Comparison of ENCODE assay signal across 27 cellular contexts in the genomic region with DNA sequence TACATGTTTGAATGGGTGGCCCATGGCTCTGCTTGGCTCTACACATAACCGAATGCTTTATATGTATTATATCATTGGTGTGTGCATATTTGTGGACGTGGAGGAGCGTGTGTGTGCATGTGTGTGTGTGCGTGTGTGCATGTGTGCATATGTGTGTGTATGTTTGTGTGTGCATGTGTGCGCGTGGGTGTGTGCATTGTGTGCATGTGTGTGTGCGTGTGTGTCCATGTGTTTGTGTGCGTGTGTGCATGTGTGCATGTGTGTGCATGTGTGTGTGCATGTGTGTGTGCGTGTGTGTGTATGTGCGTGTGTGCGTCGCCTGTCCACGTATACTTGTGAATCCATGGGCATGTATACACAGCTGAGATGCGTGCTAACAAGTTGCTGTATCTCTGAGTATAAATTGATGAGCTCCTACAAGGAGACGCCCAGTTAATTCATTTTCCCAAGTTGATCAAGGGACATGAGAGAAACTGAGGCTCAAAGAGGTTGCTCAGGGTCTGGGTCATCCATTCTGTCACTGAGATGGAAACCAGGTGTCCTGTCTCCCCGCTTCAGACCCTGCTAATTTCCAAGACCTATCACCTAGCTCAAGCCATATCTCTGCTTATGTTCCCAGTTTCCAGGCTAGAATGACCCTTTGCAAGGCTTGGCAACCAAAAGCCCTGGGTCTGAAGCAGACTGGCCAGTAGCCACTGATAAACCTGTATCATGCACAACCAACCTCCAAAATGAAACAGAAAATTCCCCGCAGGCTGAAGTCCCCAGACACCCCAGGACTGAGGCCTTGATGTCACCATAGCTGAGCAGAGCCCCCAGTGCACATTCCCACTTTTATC. TPM values are rescaled to one million over a fixed set of nuclear protein-coding genes. Genes with fewer than 3 reads are reported as not detected.
DNase-seq lines count a peak whose midpoint lies in the region; ATAC-seq and TF ChIP-seq lines count a peak whose summit lies in the region.
"Had no signal": no experiment of that assay in that cellular context is flagged by ENCODE, and none has a peak within 500 bp of the region (broad histone marks: within the 10 kb centered on the region; RNA-seq: fewer than 3 reads in every experiment).

No MANE protein-coding gene starts in this region.

- no peak overlapping the region for H3K4me3 Mint-ChIP-seq in CD14-positive monocyte
- H3K4me3 Mint-ChIP-seq in T-helper 17 cell, result peak overlapping the region; percentile 67
- H3K4me3 Mint-ChIP-seq in natural killer cell treated with Interleukin-12 subunit alpha and Interleukin-12 subunit beta and Interleukin-15 and Interleukin-18, amount 100 ng/mL, for 72 hours, result no peak overlapping the region
- H3K4me3 Mint-ChIP-seq: activated CD4-positive, alpha-beta memory T cell treated with anti-CD3 and anti-CD28 coated beads, Interleukin-2, amount 10 ng/mL, durations not matched to agents 7 days and 5 days; central memory CD8-positive, alpha-beta T cell; endodermal cell; stimulated activated naive CD8-positive, alpha-beta T cell treated with anti-CD3 and anti-CD28 coated beads, Interleukin-15, amount 100 ng/mL, for 72 hours had no signal

- H3K4me1 Mint-ChIP-seq in CD14-positive monocyte (peaks cover 36% of the 10 kb centered on the region), T-helper 17 cell (peaks cover 5% of the 10 kb centered on the region)
- peaks cover 8 to 9% of the 10 kb centered on the region in 2 donors for H3K4me1 Mint-ChIP-seq in natural killer cell treated with Interleukin-12 subunit alpha and Interleukin-12 subunit beta and Interleukin-15 and Interleukin-18, amount 100 ng/mL, for 72 hours (ENCODE audit: low read depth in 2 of 2)
- H3K4me1 Mint-ChIP-seq: activated CD4-positive, alpha-beta memory T cell treated with anti-CD3 and anti-CD28 coated beads, Interleukin-2, amount 10 ng/mL, durations not matched to agents 7 days and 5 days; central memory CD8-positive, alpha-beta T cell; stimulated activated naive CD8-positive, alpha-beta T cell treated with anti-CD3 and anti-CD28 coated beads, Interleukin-15, amount 100 ng/mL, for 72 hours had no signal

- no peaks in the 10 kb centered on the region for H3K9me3 ChIP-seq in T-helper 17 cell (ENCODE audit: control insufficient read depth, low read length, poor library complexity, severe bottlenecking)
- H3K9me3 ChIP-seq: BE2C, Peyer's patch, thoracic aorta, uterus had no signal

- DNase-seq in CD14-positive monocyte (ENCODE audit: low spot score) (no peak), T-helper 17 cell (no peak), NCI-H82 treated with DMSO at 0.1 percent for 48 hours (lab: John Stamatoyannopoulos, UW; ENCODE audit: unreplicated experiment) (no peak), KG1 (lab: John Stamatoyannopoulos, UW) (no peak)
- DNase-seq in natural killer cell treated with Interleukin-12 subunit alpha and Interleukin-12 subunit beta and Interleukin-15 and Interleukin-18, amount 100 ng/mL, for 72 hours (ENCODE audit: low spot score), result no peak
- DNase-seq: activated CD4-positive, alpha-beta memory T cell treated with anti-CD3 and anti-CD28 coated beads, Interleukin-2, amount 10 ng/mL, durations not matched to agents 7 days and 5 days; activated CD8-positive, alpha-beta memory T cell treated with anti-CD3 and anti-CD28 coated beads, Interleukin-2, amount 50 U/mL, for 4 hours; activated naive CD4-positive, alpha-beta T cell; BE2C; dermis blood vessel endothelial cell; DMS 273 treated with DMSO at 0.1 percent for 48 hours; endodermal cell; H7; NCI-H146; NCI-H345; Peyer's patch; right cardiac atrium; SHP77; stimulated activated CD8-positive, alpha-beta memory T cell treated with anti-CD3 and anti-CD28 coated beads, Interleukin-4, amount 100 ng/mL, for 48 hours; stimulated activated naive CD8-positive, alpha-beta T cell treated with anti-CD3 and anti-CD28 coated beads, Interleukin-15, amount 100 ng/mL, for 72 hours; T-helper 2 cell; uterus had no signal

- intact Hi-C loops in CD14-positive monocyte (cut with micrococcal nuclease), result no loop called here

- H3K36me3 Mint-ChIP-seq in CD14-positive monocyte, result peaks cover 13 to 22% of the 10 kb centered on the region in 2 donors
- H3K36me3 Mint-ChIP-seq in T-helper 17 cell (ENCODE audit: low read depth), result no peaks in the 10 kb centered on the region
- no peaks in the 10 kb centered on the region for H3K36me3 Mint-ChIP-seq in natural killer cell treated with Interleukin-12 subunit alpha and Interleukin-12 subunit beta and Interleukin-15 and Interleukin-18, amount 100 ng/mL, for 72 hours

- no peak for TF ChIP-seq CTCF in CD14-positive monocyte (IDR thresholded peaks at IDR 0.05)

- ATAC-seq in T-helper 17 cell, result peak; percentile 3
- ATAC-seq in natural killer cell treated with Interleukin-12 subunit alpha and Interleukin-12 subunit beta and Interleukin-15 and Interleukin-18, amount 100 ng/mL, for 72 hours, result no peak
- no peak for ATAC-seq in GM19467 (IDR thresholded peaks at IDR 0.05; ENCODE audit: unreplicated experiment)
- ATAC-seq: activated CD4-positive, CD25-positive, alpha-beta regulatory T cell treated with anti-CD3 and anti-CD28 coated beads, Interleukin-2, amount 50 U/mL, for 24 hours; right cardiac atrium; stimulated activated naive CD8-positive, alpha-beta T cell treated with anti-CD3 and anti-CD28 coated beads, Interleukin-15, amount 100 ng/mL, for 72 hours had no signal

- H3K27me3 Mint-ChIP-seq in CD14-positive monocyte (ENCODE audit: low read depth in 3 of 3) (peaks cover 0 to 4% (median 3%) of the 10 kb centered on the region in 3 donors), T-helper 17 cell (no peaks in the 10 kb centered on the region)
- H3K27me3 Mint-ChIP-seq in natural killer cell treated with Interleukin-12 subunit alpha and Interleukin-12 subunit beta and Interleukin-15 and Interleukin-18, amount 100 ng/mL, for 72 hours, result no peaks in the 10 kb centered on the region
- H3K27me3 Mint-ChIP-seq: activated CD4-positive, alpha-beta memory T cell treated with anti-CD3 and anti-CD28 coated beads, Interleukin-2, amount 10 ng/mL, durations not matched to agents 7 days and 5 days; central memory CD8-positive, alpha-beta T cell; stimulated activated naive CD8-positive, alpha-beta T cell treated with anti-CD3 and anti-CD28 coated beads, Interleukin-15, amount 100 ng/mL, for 72 hours had no signal

- H3K27ac Mint-ChIP-seq in CD14-positive monocyte (peak overlapping the region in 6 of 7 donors; percentile 55 to 95 (median 86)), T-helper 17 cell (peak overlapping the region; percentile 92)
- peak overlapping the region; percentile 41 to 89 for H3K27ac Mint-ChIP-seq in natural killer cell treated with Interleukin-12 subunit alpha and Interleukin-12 subunit beta and Interleukin-15 and Interleukin-18, amount 100 ng/mL, for 72 hours
- H3K27ac Mint-ChIP-seq: activated CD4-positive, alpha-beta memory T cell treated with anti-CD3 and anti-CD28 coated beads, Interleukin-2, amount 10 ng/mL, durations not matched to agents 7 days and 5 days; endodermal cell had no signal

- H3K9me3 Mint-ChIP-seq in CD14-positive monocyte, result peaks cover 0 to 2% (median 0%) of the 10 kb centered on the region in 7 donors
- H3K9me3 Mint-ChIP-seq in natural killer cell treated with Interleukin-12 subunit alpha and Interleukin-12 subunit beta and Interleukin-15 and Interleukin-18, amount 100 ng/mL, for 72 hours, result no peaks in the 10 kb centered on the region
- H3K9me3 Mint-ChIP-seq: activated CD4-positive, alpha-beta memory T cell treated with anti-CD3 and anti-CD28 coated beads, Interleukin-2, amount 10 ng/mL, durations not matched to agents 7 days and 5 days; central memory CD8-positive, alpha-beta T cell; endodermal cell; stimulated activated naive CD8-positive, alpha-beta T cell treated with anti-CD3 and anti-CD28 coated beads, Interleukin-15, amount 100 ng/mL, for 72 hours had no signal

RNA-seq across cellular contexts. Expression of a gene that starts 2.8 kb away (rescaled TPM):
- not detected for polyA plus RNA-seq in CD14-positive monocyte
- total RNA-seq in T-helper 17 cell, result 1 to 10 TPM; 2.7 to 2.9 TPM
- total RNA-seq in natural killer cell treated with Interleukin-12 subunit alpha and Interleukin-12 subunit beta and Interleukin-15 and Interleukin-18, amount 100 ng/mL, for 72 hours, result 1 to 10 TPM in 1 of 2 donors, under 1 TPM in 1; 0.53 to 2.3 TPM
- total RNA-seq: dermis blood vessel endothelial cell, endodermal cell, esophagus mucosa, H7 had no signal
- polyA plus RNA-seq: right cardiac atrium had no signal

RNA-seq across cellular contexts. Expression of a gene that starts 21.1 kb away (rescaled TPM):
- not detected for polyA plus RNA-seq in CD14-positive monocyte
- total RNA-seq in T-helper 17 cell, result not detected
- total RNA-seq in natural killer cell treated with Interleukin-12 subunit alpha and Interleukin-12 subunit beta and Interleukin-15 and Interleukin-18, amount 100 ng/mL, for 72 hours, result not detected
- total RNA-seq: activated CD4-positive, alpha-beta memory T cell treated with anti-CD3 and anti-CD28 coated beads, Interleukin-2, amount 10 ng/mL, durations not matched to agents 7 days and 5 days; dermis blood vessel endothelial cell; endodermal cell; H7; Peyer's patch; right cardiac atrium; thoracic aorta; uterus had no signal
- polyA plus RNA-seq: right cardiac atrium had no signal

RNA-seq across cellular contexts. Expression of a gene that starts 25.8 kb away (rescaled TPM):
- polyA plus RNA-seq in CD14-positive monocyte, result 100 to 1,000 TPM; 323 to 329 TPM
- 100 to 1,000 TPM; 135 to 197 TPM for total RNA-seq in T-helper 17 cell
- 100 to 1,000 TPM; 164 to 185 TPM for total RNA-seq in natural killer cell treated with Interleukin-12 subunit alpha and Interleukin-12 subunit beta and Interleukin-15 and Interleukin-18, amount 100 ng/mL, for 72 hours

RNA-seq across cellular contexts. Expression of a gene that starts 40.4 kb away (rescaled TPM):
- polyA plus RNA-seq in CD14-positive monocyte, result not detected
- total RNA-seq in T-helper 17 cell, result not detected
- not detected for total RNA-seq in natural killer cell treated with Interleukin-12 subunit alpha and Interleukin-12 subunit beta and Interleukin-15 and Interleukin-18, amount 100 ng/mL, for 72 hours
- total RNA-seq: activated CD4-positive, alpha-beta memory T cell treated with anti-CD3 and anti-CD28 coated beads, Interleukin-2, amount 10 ng/mL, durations not matched to agents 7 days and 5 days; dermis blood vessel endothelial cell; endodermal cell; esophagus mucosa; H7; Peyer's patch; right cardiac atrium; thoracic aorta; uterus had no signal
- polyA plus RNA-seq: right cardiac atrium had no signal
